In the genomic region with DNA sequence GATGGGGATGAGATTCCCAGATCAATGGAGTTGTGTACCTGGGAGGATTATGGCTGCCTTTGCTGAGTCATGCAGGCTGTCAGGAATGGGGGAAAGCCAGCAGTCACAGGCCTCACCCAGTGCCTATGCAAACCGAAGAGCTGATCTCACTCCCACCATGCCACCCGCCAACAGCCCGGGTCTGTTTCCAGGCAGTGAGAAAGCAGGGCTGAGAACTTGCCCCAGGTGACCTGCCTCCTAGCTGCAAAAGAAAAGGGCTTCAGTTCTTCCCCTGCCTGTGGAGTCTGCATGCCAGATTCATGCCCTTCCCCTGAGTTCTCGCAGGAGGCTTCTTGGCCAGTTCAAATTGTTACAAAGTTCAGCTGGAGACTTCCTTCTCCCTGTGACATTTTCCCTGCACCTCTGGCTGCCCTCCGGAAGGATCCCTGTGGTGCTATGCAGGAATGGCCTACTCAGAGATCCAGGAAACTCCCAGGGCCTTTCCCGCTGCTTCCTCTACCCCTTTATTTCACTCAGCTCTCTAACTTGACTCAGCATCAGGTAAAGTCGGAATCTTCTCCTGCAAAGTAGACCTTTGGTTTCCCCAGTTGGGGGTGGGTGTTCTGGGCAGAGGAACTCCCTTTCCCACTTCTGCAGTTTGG, we compare ENCODE assay signal across 1 cellular context.
TF ChIP-seq lines count a peak whose summit lies in the region.

No MANE protein-coding gene starts in this region.

TF ChIP-seq in WTC11, 78 proteins besides CTCF, POLR2A, EP300 and RAD21:
- TF ChIP-seq NFE2L1 (CRISPR knock-in tag; IDR thresholded peaks at IDR 0.05) (peak; percentile 74; the same call in 1 of the 2 replicates), FOXK1 (CRISPR knock-in tag; IDR thresholded peaks at IDR 0.05) (no peak), ETV6 (CRISPR knock-in tag; IDR thresholded peaks at IDR 0.05) (peak; percentile 94), ZNF423 (CRISPR knock-in tag; IDR thresholded peaks at IDR 0.05) (peak; percentile 34; the same call in 1 of the 2 replicates), ZBTB21 (CRISPR knock-in tag; IDR thresholded peaks at IDR 0.05; ENCODE audit: borderline replicate concordance) (no peak), SP1 (CRISPR knock-in tag; conservative IDR thresholded peaks at IDR 0.05) (no peak), KAT7 (CRISPR knock-in tag; IDR thresholded peaks at IDR 0.05; ENCODE audit: borderline replicate concordance) (no peak), ZNF671 (CRISPR knock-in tag; IDR thresholded peaks at IDR 0.05) (no peak)
- TF ChIP-seq, protein P1, sequence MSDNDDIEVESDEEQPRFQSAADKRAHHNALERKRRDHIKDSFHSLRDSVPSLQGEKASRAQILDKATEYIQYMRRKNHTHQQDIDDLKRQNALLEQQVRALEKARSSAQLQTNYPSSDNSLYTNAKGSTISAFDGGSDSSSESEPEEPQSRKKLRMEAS (CRISPR knock-in tag; IDR thresholded peaks at IDR 0.05) = peak; percentile 46; the same call in 1 of the 2 replicates
- TF ChIP-seq, protein P2, sequence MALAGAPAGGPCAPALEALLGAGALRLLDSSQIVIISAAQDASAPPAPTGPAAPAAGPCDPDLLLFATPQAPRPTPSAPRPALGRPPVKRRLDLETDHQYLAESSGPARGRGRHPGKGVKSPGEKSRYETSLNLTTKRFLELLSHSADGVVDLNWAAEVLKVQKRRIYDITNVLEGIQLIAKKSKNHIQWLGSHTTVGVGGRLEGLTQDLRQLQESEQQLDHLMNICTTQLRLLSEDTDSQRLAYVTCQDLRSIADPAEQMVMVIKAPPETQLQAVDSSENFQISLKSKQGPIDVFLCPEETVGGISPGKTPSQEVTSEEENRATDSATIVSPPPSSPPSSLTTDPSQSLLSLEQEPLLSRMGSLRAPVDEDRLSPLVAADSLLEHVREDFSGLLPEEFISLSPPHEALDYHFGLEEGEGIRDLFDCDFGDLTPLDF (CRISPR knock-in tag; IDR thresholded peaks at IDR 0.05) = no peak
- TF ChIP-seq, protein P3, sequence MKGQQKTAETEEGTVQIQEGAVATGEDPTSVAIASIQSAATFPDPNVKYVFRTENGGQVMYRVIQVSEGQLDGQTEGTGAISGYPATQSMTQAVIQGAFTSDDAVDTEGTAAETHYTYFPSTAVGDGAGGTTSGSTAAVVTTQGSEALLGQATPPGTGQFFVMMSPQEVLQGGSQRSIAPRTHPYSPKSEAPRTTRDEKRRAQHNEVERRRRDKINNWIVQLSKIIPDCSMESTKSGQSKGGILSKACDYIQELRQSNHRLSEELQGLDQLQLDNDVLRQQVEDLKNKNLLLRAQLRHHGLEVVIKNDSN (CRISPR knock-in tag; IDR thresholded peaks at IDR 0.05) = no peak
